In genomic region chr14:73739174-73739898, GRCh38 we compare ENCODE assay signal across 9 cellular contexts. TPM values are rescaled to one million over a fixed set of nuclear protein-coding genes. Genes with fewer than 3 reads are reported as not detected.
DNase-seq lines count a peak whose midpoint lies in the region; ATAC-seq and TF ChIP-seq lines count a peak whose summit lies in the region.
"Had no signal": no experiment of that assay in that cellular context is flagged by ENCODE, and none has a peak within 500 bp of the region (broad histone marks: within the 10 kb centered on the region; RNA-seq: fewer than 3 reads in every experiment).

No MANE protein-coding gene starts in this region.

- in situ Hi-C loops in gastrocnemius medialis (cut with MboI; ENCODE audit: low sequenced_read_pairs in 4 of 4) = loop anchor here in 1 of 4 donors (10.0 kb wide), 1 partner anchor 85 kb away; no protein-coding TSS in a partner anchor

- H3K27me3 Mint-ChIP-seq in CD8-positive, alpha-beta memory T cell = no peaks in the 10 kb centered on the region
- H3K27me3 Mint-ChIP-seq in T-helper 17 cell = no peaks in the 10 kb centered on the region

- ATAC-seq in T-helper 17 cell = no peak
- no peak for ATAC-seq in gastrocnemius medialis
- ATAC-seq in HG03565 (IDR thresholded peaks at IDR 0.05; ENCODE audit: unreplicated experiment) = no peak

- POLR2A ChIA-PET in CD8-positive, alpha-beta memory T cell (lab: Charles Lee) = interaction anchor here (1.0 to 5.1 kb wide), 2 partner anchors 20 to 21 kb away, joined by 5 to 67 read pairs; a partner anchor contains a TSS

- no peak overlapping the region for H3K4me3 Mint-ChIP-seq in CD8-positive, alpha-beta memory T cell
- H3K4me3 Mint-ChIP-seq in T-helper 17 cell = peak overlapping the region; percentile 5

- no peaks in the 10 kb centered on the region for H3K9me3 Mint-ChIP-seq in CD8-positive, alpha-beta memory T cell

- no peak for TF ChIP-seq POLR2A in gastrocnemius medialis (IDR thresholded peaks at IDR 0.05)

- intact Hi-C loops in gastrocnemius medialis (cut with DNase I; ENCODE audit: low total_unique reads) = no loop called here

- H3K4me1 ChIP-seq in CD8-positive, alpha-beta memory T cell (ENCODE audit: insufficient read depth, low read length) = peaks cover 45% of the 10 kb centered on the region
- H3K4me1 ChIP-seq in gastrocnemius medialis = peaks cover 54 to 61% of the 10 kb centered on the region in 2 donors

- no peak for DNase-seq in CD8-positive, alpha-beta memory T cell
- no peak for DNase-seq in T-helper 17 cell
- peak; percentile 41 for DNase-seq in islet precursor cell
- no peak for DNase-seq in gastrocnemius medialis
- no peak for DNase-seq in activated effector memory CD4-positive, alpha-beta T cell treated with anti-CD3 and anti-CD28 coated beads, Interleukin-2, amount 50 U/mL, for 16 hours
- DNase-seq in NCI-H526 (lab: John Stamatoyannopoulos, UW) = no peak
- DNase-seq in cerebellum (ENCODE audit: low spot score) = no peak
- DNase-seq: NCI-H2029 had no signal

- peak overlapping the region in 6 of 8 donors; percentile 22 to 98 (median 68) for H3K27ac Mint-ChIP-seq in CD8-positive, alpha-beta memory T cell
- peak overlapping the region; percentile 93 for H3K27ac Mint-ChIP-seq in T-helper 17 cell

- CTCF ChIA-PET in CD8-positive, alpha-beta memory T cell (lab: Charles Lee) = interaction anchor here (1.3 to 8.5 kb wide), 3 partner anchors 10 to 46 kb away, joined by 3 to 137 read pairs (median 34); a partner anchor contains a TSS

- no peaks in the 10 kb centered on the region for H3K27me3 ChIP-seq in CD8-positive, alpha-beta memory T cell (ENCODE audit: insufficient read depth, low read length, poor library complexity, severe bottlenecking)
- H3K27me3 ChIP-seq in gastrocnemius medialis = no peaks in the 10 kb centered on the region

- peaks cover 24% of the 10 kb centered on the region for H3K36me3 ChIP-seq in CD8-positive, alpha-beta memory T cell (ENCODE audit: insufficient read depth, low read length)
- H3K36me3 ChIP-seq in gastrocnemius medialis = peaks cover 0 to 38% of the 10 kb centered on the region in 2 donors

- H3K4me3 ChIP-seq in CD8-positive, alpha-beta memory T cell (ENCODE audit: low read length) = no peak overlapping the region
- no peak overlapping the region for H3K4me3 ChIP-seq in gastrocnemius medialis

- no peak for TF ChIP-seq CTCF in gastrocnemius medialis (IDR thresholded peaks at IDR 0.05 in 4 of 5, conservative IDR thresholded peaks at IDR 0.05 in 1 of 5)

- H3K9me3 ChIP-seq in CD8-positive, alpha-beta memory T cell (ENCODE audit: low read length) = no peaks in the 10 kb centered on the region
- H3K9me3 ChIP-seq in T-helper 17 cell (ENCODE audit: control insufficient read depth, low read length, poor library complexity, severe bottlenecking) = no peaks in the 10 kb centered on the region
- H3K9me3 ChIP-seq in gastrocnemius medialis = no peaks in the 10 kb centered on the region

- peaks cover 49 to 73% (median 51%) of the 10 kb centered on the region in 3 donors for H3K4me1 Mint-ChIP-seq in CD8-positive, alpha-beta memory T cell
- peaks cover 44% of the 10 kb centered on the region for H3K4me1 Mint-ChIP-seq in T-helper 17 cell

- peaks cover 0 to 51% (median 11%) of the 10 kb centered on the region in 3 donors for H3K36me3 Mint-ChIP-seq in CD8-positive, alpha-beta memory T cell
- peaks cover 4% of the 10 kb centered on the region for H3K36me3 Mint-ChIP-seq in T-helper 17 cell (ENCODE audit: low read depth)

- H3K27ac ChIP-seq in CD8-positive, alpha-beta memory T cell (ENCODE audit: low read depth, low read length) = no peak overlapping the region
- peak overlapping the region; percentile 71 to 85 (median 80) for H3K27ac ChIP-seq in gastrocnemius medialis

RNA-seq across cellular contexts. Expression of gene PNMA1, which starts 25.2 kb away (rescaled TPM):
- total RNA-seq in CD8-positive, alpha-beta memory T cell = 10 to 100 TPM; 56.8 to 61.0 TPM
- polyA plus RNA-seq in CD8-positive, alpha-beta memory T cell = 43.7 TPM
- total RNA-seq in T-helper 17 cell (10 to 100 TPM; 42.0 to 53.7 TPM), gastrocnemius medialis (10 to 100 TPM in 1 of 4 donors, 1 to 10 TPM in 3; 7.6 to 18.5 (median 8.8) TPM), cerebellum (69.8 TPM)
